ENCODE assay signal across 1 cellular context in genomic region chr3:111978493-111978832, GRCh38.
TF ChIP-seq lines count a peak whose summit lies in the region.

No MANE protein-coding gene starts in this region.

TF ChIP-seq in IMR-90, 13 proteins besides CTCF, POLR2A, EP300 and RAD21 (continued from another document):
- no peak for TF ChIP-seq RCOR1 (IDR thresholded peaks at IDR 0.05; ENCODE audit: insufficient replicate concordance, low read length)
- TF ChIP-seq ELK1 (IDR thresholded peaks at IDR 0.05; ENCODE audit: borderline replicate concordance, low read depth, low read length), result no peak
- TF ChIP-seq MXI1 (IDR thresholded peaks at IDR 0.05; ENCODE audit: borderline replicate concordance, low read depth, low read length), result no peak
- TF ChIP-seq MAFK (IDR thresholded peaks at IDR 0.05; ENCODE audit: low read depth, low read length), result no peak
- TF ChIP-seq CHD1 (IDR thresholded peaks at IDR 0.05; ENCODE audit: low read depth, low read length), result no peak
- TF ChIP-seq BHLHE40 (IDR thresholded peaks at IDR 0.05; ENCODE audit: low read depth, low read length), result no peak
- no peak for TF ChIP-seq MAZ (IDR thresholded peaks at IDR 0.05; ENCODE audit: borderline replicate concordance, low read depth, low read length)
- TF ChIP-seq FOS (IDR thresholded peaks at IDR 0.05; ENCODE audit: low read depth, low read length), result no peak
- no peak for TF ChIP-seq CEBPB (IDR thresholded peaks at IDR 0.05; ENCODE audit: low read depth, low read length)
- no peak for TF ChIP-seq USF2 (IDR thresholded peaks at IDR 0.05; ENCODE audit: low read depth, low read length)
- TF ChIP-seq NFE2L2 (IDR thresholded peaks at IDR 0.05; ENCODE audit: low read depth, low read length), result no peak
